14 cellular contexts compared by ENCODE assay signal in the genomic region with DNA sequence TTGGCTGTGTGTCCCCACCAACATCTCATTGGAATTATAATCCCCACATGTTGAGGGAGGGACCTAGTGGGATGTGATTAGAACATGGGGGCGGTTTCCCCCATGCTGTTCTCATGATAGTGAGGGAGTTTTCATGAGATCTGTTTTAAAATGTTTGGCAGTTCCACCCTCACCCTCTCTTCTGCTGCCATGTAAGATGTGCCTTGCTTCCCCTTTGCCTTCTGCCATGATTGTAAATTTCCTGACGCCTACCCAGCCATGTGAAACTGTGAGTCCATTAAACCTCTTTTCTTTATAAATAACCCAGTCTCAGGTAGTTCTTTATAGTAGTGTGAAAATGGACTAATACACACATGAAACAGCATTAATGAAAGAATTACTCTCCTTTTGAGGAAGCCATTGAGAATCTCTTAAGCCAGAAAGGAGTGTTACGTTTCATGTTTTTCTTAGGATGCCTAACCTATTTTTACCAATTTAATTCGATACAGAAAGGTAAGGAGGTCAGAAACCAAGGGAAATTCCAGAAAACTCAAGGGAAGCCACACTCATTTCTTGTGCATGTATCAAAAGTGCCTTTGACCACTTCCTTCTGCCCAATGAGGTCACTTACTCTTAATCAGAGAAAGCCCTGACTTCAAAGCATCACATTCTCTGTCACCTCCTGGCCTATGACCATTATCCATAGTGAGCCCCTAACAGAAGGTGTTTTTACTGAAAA. TPM values are rescaled to one million over a fixed set of nuclear protein-coding genes. Genes with fewer than 3 reads are reported as not detected.
DNase-seq lines count a peak whose midpoint lies in the region; ATAC-seq, FAIRE-seq and TF ChIP-seq lines count a peak whose summit lies in the region.
"Had no signal": no experiment of that assay in that cellular context is flagged by ENCODE, and none has a peak within 500 bp of the region (broad histone marks: within the 10 kb centered on the region; RNA-seq: fewer than 3 reads in every experiment).

No MANE protein-coding gene starts in this region.

- H3K4me3 Mint-ChIP-seq in activated naive CD8-positive, alpha-beta T cell treated with anti-CD3 and anti-CD28 coated beads, Interleukin-2, amount 10 ng/mL, durations not matched to agents 7 days and 5 days = no peak overlapping the region
- H3K4me3 Mint-ChIP-seq: CD14-positive monocyte had no signal

- peaks cover 15% of the 10 kb centered on the region for H3K4me1 Mint-ChIP-seq in activated naive CD8-positive, alpha-beta T cell treated with anti-CD3 and anti-CD28 coated beads, Interleukin-2, amount 10 ng/mL, durations not matched to agents 7 days and 5 days

- peaks cover 33% of the 10 kb centered on the region for H3K36me3 Mint-ChIP-seq in activated naive CD8-positive, alpha-beta T cell treated with anti-CD3 and anti-CD28 coated beads, Interleukin-2, amount 10 ng/mL, durations not matched to agents 7 days and 5 days

- POLR2A ChIA-PET in activated naive CD8-positive, alpha-beta T cell treated with anti-CD3 and anti-CD28 coated beads, Interleukin-2, amount 10 ng/mL, durations not matched to agents 7 days and 5 days (lab: Charles Lee) = interaction anchor here (0.6 to 1.1 kb wide), 2 partner anchors 8 to 142 kb away, joined by 3 read pairs; no protein-coding TSS in a partner anchor
- POLR2A ChIA-PET in HEK293T (lab: Yijun Ruan, JAX) = no interaction called here

- peak; percentile 16 for DNase-seq in GM10266 (ENCODE audit: extremely low spot score)
- DNase-seq in activated naive CD8-positive, alpha-beta T cell treated with anti-CD3 and anti-CD28 coated beads, Interleukin-2, amount 10 ng/mL, durations not matched to agents 7 days and 5 days = no peak
- DNase-seq in HuH-7 (ENCODE audit: low spot score) = no peak
- no peak for DNase-seq in frontal cortex (ENCODE audit: low spot score in 2 of 2)
- no peak for DNase-seq in NCI-H1436 (lab: John Stamatoyannopoulos, UW)
- no peak for DNase-seq in HEK293T (ENCODE audit: extremely low spot score)
- DNase-seq: adrenal gland, kidney, NCI-H1436 treated with DMSO at 0.1 percent for 48 hours, RPMI8226, trophoblast cell had no signal

- H3K27ac Mint-ChIP-seq in activated naive CD8-positive, alpha-beta T cell treated with anti-CD3 and anti-CD28 coated beads, Interleukin-2, amount 10 ng/mL, durations not matched to agents 7 days and 5 days = peak overlapping the region; percentile 27
- H3K27ac Mint-ChIP-seq: CD14-positive monocyte had no signal

- TF ChIP-seq CTCF in GM10266 (IDR thresholded peaks at IDR 0.05; ENCODE audit: control insufficient read depth, insufficient read depth, low read depth, missing control alignments) = no peak

- peaks cover 5% of the 10 kb centered on the region for H3K27me3 Mint-ChIP-seq in activated naive CD8-positive, alpha-beta T cell treated with anti-CD3 and anti-CD28 coated beads, Interleukin-2, amount 10 ng/mL, durations not matched to agents 7 days and 5 days

- no peak for FAIRE-seq in frontal cortex (lab: Jason Lieb, UNC)
- FAIRE-seq: kidney had no signal

- CTCF ChIA-PET in HEK293T (lab: Yijun Ruan, JAX) = interaction anchor here (0.6 to 0.7 kb wide), 2 partner anchors 153 to 622 kb away, joined by 3 read pairs; no protein-coding TSS in a partner anchor

- ATAC-seq in GM19351 (IDR thresholded peaks at IDR 0.05; ENCODE audit: unreplicated experiment) = peak; percentile 83
- ATAC-seq in HG03064 (IDR thresholded peaks at IDR 0.05; ENCODE audit: low read depth, unreplicated experiment) = peak; percentile 64
- no peak for ATAC-seq in activated naive CD8-positive, alpha-beta T cell treated with anti-CD3 and anti-CD28 coated beads, Interleukin-2, amount 10 ng/mL, durations not matched to agents 7 days and 5 days (ENCODE audit: low read depth)

- no peaks in the 10 kb centered on the region for H3K9me3 Mint-ChIP-seq in activated naive CD8-positive, alpha-beta T cell treated with anti-CD3 and anti-CD28 coated beads, Interleukin-2, amount 10 ng/mL, durations not matched to agents 7 days and 5 days

TF ChIP-seq in HEK293T, 16 proteins besides CTCF, POLR2A, EP300 and RAD21:
- TF ChIP-seq ARNT (IDR thresholded peaks at IDR 0.05) = no peak
- no peak for TF ChIP-seq HDGF (IDR thresholded peaks at IDR 0.05; ENCODE audit: borderline replicate concordance)
- no peak for TF ChIP-seq CTBP1 (IDR thresholded peaks at IDR 0.05; ENCODE audit: borderline replicate concordance)
- no peak for TF ChIP-seq SUZ12 (IDR thresholded peaks at IDR 0.05)
- no peak for TF ChIP-seq BHLHE40 (IDR thresholded peaks at IDR 0.05; ENCODE audit: borderline replicate concordance)
- TF ChIP-seq SP1 (IDR thresholded peaks at IDR 0.05) = no peak
- TF ChIP-seq FOXM1 (IDR thresholded peaks at IDR 0.05; ENCODE audit: borderline replicate concordance) = no peak
- TF ChIP-seq NFRKB (IDR thresholded peaks at IDR 0.05) = no peak
- TF ChIP-seq LEF1 (IDR thresholded peaks at IDR 0.05; ENCODE audit: borderline replicate concordance) = no peak
- no peak for TF ChIP-seq L3MBTL2 (conservative IDR thresholded peaks at IDR 0.05)
- no peak for TF ChIP-seq FOXK2 (IDR thresholded peaks at IDR 0.05)
- TF ChIP-seq ZNF384 (IDR thresholded peaks at IDR 0.05) = no peak
- TF ChIP-seq FOXA1 (IDR thresholded peaks at IDR 0.05) = no peak
- TF ChIP-seq ELF4 (IDR thresholded peaks at IDR 0.05) = no peak
- no peak for TF ChIP-seq TARDBP (IDR thresholded peaks at IDR 0.05)
- TF ChIP-seq, protein P1, sequence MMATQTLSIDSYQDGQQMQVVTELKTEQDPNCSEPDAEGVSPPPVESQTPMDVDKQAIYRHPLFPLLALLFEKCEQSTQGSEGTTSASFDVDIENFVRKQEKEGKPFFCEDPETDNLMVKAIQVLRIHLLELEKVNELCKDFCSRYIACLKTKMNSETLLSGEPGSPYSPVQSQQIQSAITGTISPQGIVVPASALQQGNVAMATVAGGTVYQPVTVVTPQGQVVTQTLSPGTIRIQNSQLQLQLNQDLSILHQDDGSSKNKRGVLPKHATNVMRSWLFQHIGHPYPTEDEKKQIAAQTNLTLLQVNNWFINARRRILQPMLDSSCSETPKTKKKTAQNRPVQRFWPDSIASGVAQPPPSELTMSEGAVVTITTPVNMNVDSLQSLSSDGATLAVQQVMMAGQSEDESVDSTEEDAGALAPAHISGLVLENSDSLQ (IDR thresholded peaks at IDR 0.05) = no peak
TF ChIP-seq in HEK293T: peak in this region for 0.

RNA-seq across cellular contexts. Expression of a gene that starts 24.7 kb away (rescaled TPM):
- total RNA-seq in activated naive CD8-positive, alpha-beta T cell treated with anti-CD3 and anti-CD28 coated beads, Interleukin-2, amount 10 ng/mL, durations not matched to agents 7 days and 5 days = 10 to 100 TPM; 10.6 to 10.8 TPM
- total RNA-seq in frontal cortex = 90.5 TPM

RNA-seq across cellular contexts. Expression of a gene that starts 54.4 kb away (rescaled TPM):
- total RNA-seq in activated naive CD8-positive, alpha-beta T cell treated with anti-CD3 and anti-CD28 coated beads, Interleukin-2, amount 10 ng/mL, durations not matched to agents 7 days and 5 days = 10 to 100 TPM; 24.7 to 25.1 TPM
- 23.2 TPM for total RNA-seq in frontal cortex
